Comparison of ENCODE assay signal across 15 cellular contexts in the genomic region with DNA sequence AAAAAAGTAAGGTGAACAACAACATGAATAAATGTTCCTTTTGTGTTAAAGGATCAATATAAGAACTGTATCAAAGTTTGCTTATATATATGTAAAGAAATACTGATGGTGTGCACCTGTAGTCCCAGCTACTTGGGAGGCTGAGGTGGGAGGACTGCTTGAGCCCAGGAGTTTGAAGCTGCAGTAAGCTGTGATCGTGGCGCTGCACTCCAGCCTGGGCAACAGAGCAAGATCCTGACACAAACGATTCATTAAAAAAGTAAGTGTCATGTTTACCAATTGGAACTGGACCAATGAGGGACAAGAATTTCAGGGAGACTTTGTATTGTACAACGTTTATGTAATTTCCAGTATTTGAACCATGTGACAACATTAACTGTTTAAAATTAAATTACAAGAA. TPM values are rescaled to one million over a fixed set of nuclear protein-coding genes. Genes with fewer than 3 reads are reported as not detected.
DNase-seq lines count a peak whose midpoint lies in the region; ATAC-seq and TF ChIP-seq lines count a peak whose summit lies in the region.
"Had no signal": no experiment of that assay in that cellular context is flagged by ENCODE, and none has a peak within 500 bp of the region (broad histone marks: within the 10 kb centered on the region; RNA-seq: fewer than 3 reads in every experiment).

No MANE protein-coding gene starts in this region.

- H3K27ac ChIP-seq in heart left ventricle, result peak overlapping the region in 8 of 12 donors; percentile 11 to 97 (median 90)
- H3K27ac ChIP-seq in gastroesophageal sphincter, result peak overlapping the region in 3 of 4 donors; percentile 81 to 97 (median 94)
- peak overlapping the region; percentile 89 to 98 (median 91) for H3K27ac ChIP-seq in upper lobe of left lung
- H3K27ac ChIP-seq in neuronal stem cell (replicated peaks; ENCODE audit: low read length), result no peak overlapping the region
- H3K27ac ChIP-seq: neural progenitor cell, WERI-Rb-1 had no signal

- H2BK5ac ChIP-seq in neuronal stem cell (ENCODE audit: low read length), result no peak overlapping the region

- H3K4me3 ChIP-seq in heart left ventricle, result no peak overlapping the region
- no peak overlapping the region for H3K4me3 ChIP-seq in gastroesophageal sphincter
- no peak overlapping the region for H3K4me3 ChIP-seq in upper lobe of left lung
- no peak overlapping the region for H3K4me3 ChIP-seq in neuronal stem cell (ENCODE audit: low read length in 2 of 2)
- H3K4me3 ChIP-seq: adrenal gland, neural progenitor cell had no signal

- ATAC-seq in heart left ventricle, result no peak
- no peak for ATAC-seq in activated B cell treated with CpG ODN at 0.5 μM for 24 hours (ENCODE audit: low read depth)
- ATAC-seq in gastroesophageal sphincter, result no peak
- ATAC-seq in upper lobe of left lung (ENCODE audit: low FRiP score in 2 of 2), result no peak

- TF ChIP-seq CTCF in heart left ventricle (IDR thresholded peaks at IDR 0.05) (no peak), activated B cell treated with CpG ODN at 0.5 μM for 24 hours (IDR thresholded peaks at IDR 0.05) (no peak), gastroesophageal sphincter (IDR thresholded peaks at IDR 0.05) (no peak), upper lobe of left lung (IDR thresholded peaks at IDR 0.05) (no peak), HFFc6 (IDR thresholded peaks at IDR 0.05) (no peak)

- H3K4me3 Mint-ChIP-seq in activated B cell treated with CpG ODN at 0.5 μM for 24 hours, result no peak overlapping the region
- H3K4me3 Mint-ChIP-seq in HFFc6, result no peak overlapping the region
- H3K4me3 Mint-ChIP-seq: neural progenitor cell had no signal

- CTCF ChIA-PET in activated B cell treated with CpG ODN at 0.5 μM for 24 hours (lab: Charles Lee), result interaction anchor here (3.0 kb wide), 1 partner anchor 24 kb away, joined by 19 read pairs; a partner anchor contains a TSS

- H3K23ac ChIP-seq in neuronal stem cell (ENCODE audit: low read depth, low read length, poor library complexity), result no peak overlapping the region

- H2BK120ac ChIP-seq in neuronal stem cell (ENCODE audit: low read depth, low read length), result no peak overlapping the region

- no peak overlapping the region for H4K8ac ChIP-seq in neuronal stem cell (ENCODE audit: low read depth, low read length)

- TF ChIP-seq EP300 in gastroesophageal sphincter (IDR thresholded peaks at IDR 0.05), result no peak
- no peak for TF ChIP-seq EP300 in upper lobe of left lung (IDR thresholded peaks at IDR 0.05)

- H2AK5ac ChIP-seq in neuronal stem cell (ENCODE audit: low read depth, low read length), result no peak overlapping the region

- TF ChIP-seq POLR2A in heart left ventricle (IDR thresholded peaks at IDR 0.05), result no peak
- no peak for TF ChIP-seq POLR2A in gastroesophageal sphincter (IDR thresholded peaks at IDR 0.05)
- TF ChIP-seq POLR2A in upper lobe of left lung (IDR thresholded peaks at IDR 0.05), result no peak

- DNase-seq in heart left ventricle (no peak), cardiac septum (ENCODE audit: low spot score) (no peak), activated B cell treated with CpG ODN at 0.5 μM for 24 hours (no peak), upper lobe of left lung (no peak), neuronal stem cell (ENCODE audit: low spot score) (no peak), amniotic stem cell (lab: John Stamatoyannopoulos, UW) (no peak), HFFc6 (no peak)
- DNase-seq: adrenal gland, cerebellar nuclear complex, DMS 273 treated with DMSO at 0.1 percent for 48 hours, NCI-H146, substantia nigra, WERI-Rb-1 had no signal

- H2AFZ ChIP-seq in neuronal stem cell (ENCODE audit: low read length), result no peak overlapping the region
- H2AFZ ChIP-seq: neural progenitor cell had no signal

- no peak overlapping the region for H3K4me2 ChIP-seq in neuronal stem cell (ENCODE audit: insufficient read depth, low read length, poor library complexity, severe bottlenecking)
- H3K4me2 ChIP-seq: neural progenitor cell had no signal

- H3K14ac ChIP-seq in neuronal stem cell (ENCODE audit: low read length), result no peak overlapping the region

- H3K27me3 ChIP-seq in heart left ventricle, result no peaks in the 10 kb centered on the region
- H3K27me3 ChIP-seq in gastroesophageal sphincter, result no peaks in the 10 kb centered on the region
- no peaks in the 10 kb centered on the region for H3K27me3 ChIP-seq in upper lobe of left lung
- no peaks in the 10 kb centered on the region for H3K27me3 ChIP-seq in neuronal stem cell (ENCODE audit: control insufficient read depth in 3 of 3, insufficient read depth in 3 of 3, low read depth in 1 of 3, low read length in 3 of 3)
- H3K27me3 ChIP-seq: adrenal gland had no signal

- H3K36me3 ChIP-seq in heart left ventricle (no peaks in the 10 kb centered on the region), gastroesophageal sphincter (no peaks in the 10 kb centered on the region), upper lobe of left lung (no peaks in the 10 kb centered on the region), neuronal stem cell (replicated peaks in 1 of 2; ENCODE audit: control insufficient read depth in 2 of 2, insufficient read depth in 2 of 2, low read length in 2 of 2) (no peaks in the 10 kb centered on the region)
- H3K36me3 ChIP-seq: adrenal gland, neural progenitor cell, WERI-Rb-1 had no signal

- no peak overlapping the region for H3K9ac ChIP-seq in neuronal stem cell (ENCODE audit: low read depth, low read length, poor library complexity)
- H3K9ac ChIP-seq: neural progenitor cell had no signal

- H3K36me3 Mint-ChIP-seq in activated B cell treated with CpG ODN at 0.5 μM for 24 hours (ENCODE audit: low read depth), result peaks cover 4% of the 10 kb centered on the region
- H3K36me3 Mint-ChIP-seq in HFFc6 (ENCODE audit: low read depth), result no peaks in the 10 kb centered on the region
- H3K36me3 Mint-ChIP-seq: neural progenitor cell had no signal

- H3K4me1 Mint-ChIP-seq in activated B cell treated with CpG ODN at 0.5 μM for 24 hours, result peaks cover 49% of the 10 kb centered on the region
- H3K4me1 Mint-ChIP-seq in HFFc6 (ENCODE audit: low read depth), result peaks cover 34% of the 10 kb centered on the region

- H4K91ac ChIP-seq in neuronal stem cell (ENCODE audit: low read depth, low read length, poor library complexity), result no peak overlapping the region

- no peaks in the 10 kb centered on the region for H3K79me1 ChIP-seq in neuronal stem cell (ENCODE audit: low read depth, low read length)

- intact Hi-C loops in heart left ventricle (cut with DNase I), result no loop called here
- intact Hi-C loops in cardiac septum (cut with DNase I), result no loop called here
- intact Hi-C loops in activated B cell treated with CpG ODN at 0.5 μM for 24 hours (cut with micrococcal nuclease), result no loop called here

- no peaks in the 10 kb centered on the region for H3K9me3 ChIP-seq in heart left ventricle
- no peaks in the 10 kb centered on the region for H3K9me3 ChIP-seq in gastroesophageal sphincter
- H3K9me3 ChIP-seq in upper lobe of left lung, result no peaks in the 10 kb centered on the region
- H3K9me3 ChIP-seq in neuronal stem cell (replicated peaks in 1 of 2; ENCODE audit: control insufficient read depth in 2 of 2, insufficient read depth in 1 of 2, low read depth in 1 of 2, low read length in 2 of 2), result peaks cover 0 to 7% of the 10 kb centered on the region in 2 donors
- H3K9me3 ChIP-seq: adrenal gland had no signal

- no peaks in the 10 kb centered on the region for H3K9me3 Mint-ChIP-seq in activated B cell treated with CpG ODN at 0.5 μM for 24 hours
- H3K9me3 Mint-ChIP-seq in HFFc6, result peaks cover 8% of the 10 kb centered on the region; the same call in 1 of the 2 replicates

- H3K18ac ChIP-seq in neuronal stem cell (ENCODE audit: low read length), result no peak overlapping the region

- H3K4ac ChIP-seq in neuronal stem cell (ENCODE audit: low read length), result no peak overlapping the region

- peaks cover 12 to 49% (median 32%) of the 10 kb centered on the region in 12 donors for H3K4me1 ChIP-seq in heart left ventricle
- peaks cover 0 to 39% (median 34%) of the 10 kb centered on the region in 3 donors for H3K4me1 ChIP-seq in gastroesophageal sphincter
- H3K4me1 ChIP-seq in upper lobe of left lung, result peaks cover 44 to 50% (median 46%) of the 10 kb centered on the region in 4 donors
- peaks cover 7 to 17% of the 10 kb centered on the region in 2 donors for H3K4me1 ChIP-seq in neuronal stem cell (ENCODE audit: control insufficient read depth in 2 of 2, insufficient read depth in 1 of 2, low read depth in 1 of 2, low read length in 2 of 2)

- no peak overlapping the region for H2BK15ac ChIP-seq in neuronal stem cell (ENCODE audit: low read length)

- POLR2A ChIA-PET in activated B cell treated with CpG ODN at 0.5 μM for 24 hours (lab: Charles Lee), result interaction anchor here (18.2 kb wide), 1 partner anchor 27 kb away, joined by 764 read pairs; a partner anchor contains a TSS

- H3K27ac Mint-ChIP-seq in activated B cell treated with CpG ODN at 0.5 μM for 24 hours (peak overlapping the region; percentile 99), HFFc6 (no peak overlapping the region)
- H3K27ac Mint-ChIP-seq: neural progenitor cell had no signal

- H3K27me3 Mint-ChIP-seq in activated B cell treated with CpG ODN at 0.5 μM for 24 hours (no peaks in the 10 kb centered on the region), HFFc6 (ENCODE audit: insufficient read depth) (peaks cover 7% of the 10 kb centered on the region)

- H2BK12ac ChIP-seq in neuronal stem cell (ENCODE audit: low read length), result no peak overlapping the region

- WGBS in heart left ventricle, 4 donors, result 84 to 89% (median 87%) methylated on average over 4 of the region's 4 CpGs
- 74 to 78% methylated on average over 4 of the region's 4 CpGs for WGBS in gastroesophageal sphincter (ENCODE audit: low coverage in 1 of 2), 2 donors
- WGBS in upper lobe of left lung, 2 donors, result 57 to 59% methylated on average over 4 of the region's 4 CpGs
- no CpG with 5 or more reads among the region's 4 CpGs for WGBS in neuronal stem cell (ENCODE audit: extremely low coverage in 2 of 2, insufficient read length in 2 of 2, insufficient replicate concordance in 1 of 2), 2 donors

RNA-seq across cellular contexts. Expression of a gene that starts 5.0 kb away (rescaled TPM):
- total RNA-seq in heart left ventricle (10 to 100 TPM; 26.4 to 47.0 (median 36.5) TPM), cardiac septum (28.9 TPM), activated B cell treated with CpG ODN at 0.5 μM for 24 hours (72.3 and 86.0 TPM in 2 replicates), gastroesophageal sphincter (10 to 100 TPM; 42.0 to 55.9 (median 49.2) TPM), upper lobe of left lung (10 to 100 TPM; 29.9 to 65.9 (median 42.5) TPM)
- 10 to 100 TPM; 25.8 to 48.9 TPM for polyA plus RNA-seq in heart left ventricle
- polyA plus RNA-seq in neuronal stem cell (2013, experiment 1 of 2), result 40.4 TPM
- 40.5 TPM for polyA plus RNA-seq in neuronal stem cell (2013, experiment 2 of 2)
- total RNA-seq in HFFc6 (2021; fragmentation: NEBNext Ultra II Directional; extraction: Animal tissue kit (Norgen Biotek cat#: 25700)), result 10 to 100 TPM; 31.5 to 40.9 (median 36.2) TPM

RNA-seq across cellular contexts. Expression of a gene that starts 24.8 kb away (rescaled TPM):
- 100 to 1,000 TPM in 7 of 9 donors, 10 to 100 TPM in 2; 72.6 to 147 (median 112) TPM for total RNA-seq in heart left ventricle
- polyA plus RNA-seq in heart left ventricle, result 100 to 1,000 TPM in 1 of 2 donors, 10 to 100 TPM in 1; 90.4 to 165 TPM
- total RNA-seq in cardiac septum, result 167 TPM
- total RNA-seq in activated B cell treated with CpG ODN at 0.5 μM for 24 hours, result 432 and 483 TPM in 2 replicates
- total RNA-seq in gastroesophageal sphincter, result 100 to 1,000 TPM; 159 to 369 (median 238) TPM
- total RNA-seq in upper lobe of left lung, result 100 to 1,000 TPM; 220 to 925 (median 266) TPM
- 204 TPM for polyA plus RNA-seq in neuronal stem cell (2013, experiment 1 of 2)
- 207 TPM for polyA plus RNA-seq in neuronal stem cell (2013, experiment 2 of 2)
- 100 to 1,000 TPM; 162 to 198 (median 185) TPM for total RNA-seq in HFFc6 (2021; fragmentation: NEBNext Ultra II Directional; extraction: Animal tissue kit (Norgen Biotek cat#: 25700))
